In the genomic region with DNA sequence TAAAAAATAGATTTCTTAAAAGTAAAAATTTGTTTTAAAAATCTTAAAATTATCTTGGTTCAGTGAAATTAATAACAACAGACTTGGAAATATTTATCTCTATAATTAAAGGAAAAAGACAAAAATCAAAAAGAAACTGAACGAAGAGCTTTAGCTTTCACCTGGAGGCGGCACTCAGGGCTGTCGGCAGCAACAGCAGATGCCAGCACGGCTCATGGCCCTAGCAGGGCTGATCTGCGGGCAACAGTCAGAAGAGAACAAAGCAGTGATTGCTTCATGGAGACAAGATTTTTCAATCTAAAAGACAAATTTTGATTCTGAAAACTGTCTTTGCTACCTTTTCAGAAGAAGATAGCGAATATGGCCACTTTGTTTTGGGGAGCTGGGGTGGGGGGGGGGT, we compare ENCODE assay signal across 20 cellular contexts.
"Had no signal": no experiment of that assay in that cellular context is flagged by ENCODE, and none has a peak within 500 bp of the region (broad histone marks: within the 10 kb centered on the region; RNA-seq: fewer than 3 reads in every experiment).

No MANE protein-coding gene starts in this region.

- H3K27me3 Mint-ChIP-seq: activated naive CD8-positive, alpha-beta T cell treated with anti-CD3 and anti-CD28 coated beads for 36 hours; naive thymus-derived CD8-positive, alpha-beta T cell had no signal

- H3K9ac ChIP-seq: neural progenitor cell had no signal

- H3K27ac Mint-ChIP-seq: neural progenitor cell had no signal

- H3K4me2 ChIP-seq: neural progenitor cell had no signal

- H3K27me3 ChIP-seq: esophagus muscularis mucosa, gastrocnemius medialis, neural progenitor cell, upper lobe of left lung had no signal

- H3K9me3 Mint-ChIP-seq: activated naive CD8-positive, alpha-beta T cell treated with anti-CD3 and anti-CD28 coated beads for 36 hours; naive thymus-derived CD8-positive, alpha-beta T cell; neural progenitor cell had no signal

- H3K9me3 ChIP-seq: esophagus muscularis mucosa, gastrocnemius medialis, lower lobe of right lung, thoracic aorta, upper lobe of left lung had no signal

- H3K27ac ChIP-seq: coronary artery, esophagus muscularis mucosa, gastrocnemius medialis, lower lobe of right lung, neural progenitor cell, thoracic aorta, upper lobe of left lung, WERI-Rb-1 had no signal

- H3K4me1 ChIP-seq: lower lobe of right lung, neural progenitor cell had no signal

- H3K4me3 ChIP-seq: coronary artery, esophagus muscularis mucosa, gastrocnemius medialis, lower lobe of right lung, neural progenitor cell, thoracic aorta, upper lobe of left lung had no signal

- H2AFZ ChIP-seq: neural progenitor cell had no signal

- H3K4me3 Mint-ChIP-seq: activated naive CD8-positive, alpha-beta T cell treated with anti-CD3 and anti-CD28 coated beads for 36 hours; naive thymus-derived CD8-positive, alpha-beta T cell; neural progenitor cell had no signal

- DNase-seq: activated CD4-positive, alpha-beta T cell treated with anti-CD3 and anti-CD28 coated beads for 1 hour; activated CD4-positive, alpha-beta T cell treated with anti-CD3 and anti-CD28 coated beads, Interleukin-2, amount 50 U/mL, for 1 hour; activated naive CD8-positive, alpha-beta T cell treated with anti-CD3 and anti-CD28 coated beads for 36 hours; activated T-cell treated with anti-CD3 and anti-CD28 coated beads, Interleukin-2, amount 50 U/mL, for 1 hour; cerebellar nuclear complex; gastrocnemius medialis; left colon; lower lobe of right lung; naive thymus-derived CD8-positive, alpha-beta T cell; retina; stimulated activated CD4-positive, alpha-beta T cell treated with anti-CD3 and anti-CD28 coated beads, Interleukin-2, amount 100 ng/mL, for 48 hours; stimulated activated CD8-positive, alpha-beta memory T cell treated with anti-CD3 and anti-CD28 coated beads, Interleukin-4, amount 100 ng/mL, for 48 hours; stimulated activated naive CD4-positive, alpha-beta T cell; T-helper 1 cell; WERI-Rb-1 had no signal

- ATAC-seq: gastrocnemius medialis; naive thymus-derived CD8-positive, alpha-beta T cell had no signal
